In the genomic region with DNA sequence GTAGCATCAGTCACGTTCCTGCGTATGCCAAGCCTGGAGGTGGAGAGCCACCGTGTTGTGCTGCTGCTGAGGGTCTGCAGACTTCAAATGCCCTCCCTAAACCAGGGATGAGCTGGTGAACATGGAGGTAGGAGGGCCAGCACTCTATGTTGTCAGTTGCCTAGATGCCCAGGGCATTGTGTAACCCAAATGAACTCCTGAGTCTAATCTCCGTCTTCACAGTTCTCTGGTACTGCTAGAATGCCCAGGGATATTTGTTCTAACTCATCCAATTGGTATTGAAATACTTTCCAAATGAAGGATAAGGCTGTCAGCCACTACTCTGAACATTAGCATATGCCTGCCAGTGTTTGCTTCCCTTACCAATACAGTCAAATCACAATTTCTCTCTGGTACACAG, we compare ENCODE assay signal across 25 cellular contexts.
"Had no signal": no experiment of that assay in that cellular context is flagged by ENCODE, and none has a peak within 500 bp of the region (broad histone marks: within the 10 kb centered on the region; RNA-seq: fewer than 3 reads in every experiment).

No MANE protein-coding gene starts in this region.

- H3K4me1 Mint-ChIP-seq: immature natural killer cell; memory B cell; naive thymus-derived CD4-positive, alpha-beta T cell; stimulated activated effector memory CD8-positive, alpha-beta T cell treated with anti-CD3 and anti-CD28 coated beads, Interleukin-12 subunit alpha, Interleukin-12 subunit beta, amount 100 ng/mL, for 72 hours had no signal

- H3K9me3 ChIP-seq: mucosa of descending colon, ovary, right atrium auricular region, thoracic aorta, uterus had no signal

- H3K27me3 ChIP-seq: left lung, ovary, right atrium auricular region, suprapubic skin, tibial artery, uterus had no signal

- H3K36me3 ChIP-seq: left lung, ovary, right atrium auricular region, suprapubic skin, thoracic aorta, tibial artery, uterus had no signal

- H3K27ac Mint-ChIP-seq: immature natural killer cell; memory B cell; naive thymus-derived CD4-positive, alpha-beta T cell; natural killer cell treated with Interleukin-12 subunit alpha and Interleukin-12 subunit beta and Interleukin-15 and Interleukin-18, amount 100 ng/mL, for 72 hours; progenitor cell of endocrine pancreas; stimulated activated effector memory CD8-positive, alpha-beta T cell treated with anti-CD3 and anti-CD28 coated beads, Interleukin-12 subunit alpha, Interleukin-12 subunit beta, amount 100 ng/mL, for 72 hours; stimulated activated naive CD8-positive, alpha-beta T cell treated with anti-CD3 and anti-CD28 coated beads, Interleukin-15, Interleukin-2, amounts not matched to agents 100 ng/mL and 50 ng/mL, for 24 hours; type B pancreatic cell had no signal

- DNase-seq: hypothalamus; immature natural killer cell; kidney; left colon; left lung; midbrain; mucosa of descending colon; naive thymus-derived CD4-positive, alpha-beta T cell; ovary; stimulated activated CD4-positive, alpha-beta T cell treated with anti-CD3 and anti-CD28 coated beads, Interleukin-12 subunit alpha, Interleukin-12 subunit beta, amount 100 ng/mL, for 4 hours; stimulated activated CD4-positive, alpha-beta T cell treated with anti-CD3 and anti-CD28 coated beads, Interleukin-4, amount 100 ng/mL, for 24 hours; stimulated activated naive CD4-positive, alpha-beta T cell; tibial artery; uterus had no signal

- H3K27ac ChIP-seq: left lung, ovary, right atrium auricular region, skin epidermis, suprapubic skin, thoracic aorta, tibial artery, uterus had no signal

- H3K4me3 Mint-ChIP-seq: immature natural killer cell; memory B cell; naive thymus-derived CD4-positive, alpha-beta T cell; natural killer cell treated with Interleukin-12 subunit alpha and Interleukin-12 subunit beta and Interleukin-15 and Interleukin-18, amount 100 ng/mL, for 72 hours; stimulated activated effector memory CD8-positive, alpha-beta T cell treated with anti-CD3 and anti-CD28 coated beads, Interleukin-12 subunit alpha, Interleukin-12 subunit beta, amount 100 ng/mL, for 72 hours; stimulated activated naive CD8-positive, alpha-beta T cell treated with anti-CD3 and anti-CD28 coated beads, Interleukin-15, Interleukin-2, amounts not matched to agents 100 ng/mL and 50 ng/mL, for 24 hours; type B pancreatic cell had no signal

- H3K4me3 ChIP-seq: left lung, lung, mucosa of descending colon, ovary, right atrium auricular region, skin epidermis, suprapubic skin, thoracic aorta, tibial artery, uterus had no signal

- H3K27me3 Mint-ChIP-seq: memory B cell; natural killer cell treated with Interleukin-12 subunit alpha and Interleukin-12 subunit beta and Interleukin-15 and Interleukin-18, amount 100 ng/mL, for 72 hours had no signal

- H3K4me1 ChIP-seq: left lung, right atrium auricular region, suprapubic skin, tibial artery, uterus had no signal

- H3K36me3 Mint-ChIP-seq: immature natural killer cell; memory B cell; naive thymus-derived CD4-positive, alpha-beta T cell; natural killer cell treated with Interleukin-12 subunit alpha and Interleukin-12 subunit beta and Interleukin-15 and Interleukin-18, amount 100 ng/mL, for 72 hours; stimulated activated effector memory CD8-positive, alpha-beta T cell treated with anti-CD3 and anti-CD28 coated beads, Interleukin-12 subunit alpha, Interleukin-12 subunit beta, amount 100 ng/mL, for 72 hours had no signal
